Comparison of ENCODE assay signal across 9 cellular contexts in genomic region chr1:65059930-65060538, GRCh38.
DNase-seq lines count a peak whose midpoint lies in the region; ATAC-seq, FAIRE-seq and TF ChIP-seq lines count a peak whose summit lies in the region.
"Had no signal": no experiment of that assay in that cellular context is flagged by ENCODE, and none has a peak within 500 bp of the region (broad histone marks: within the 10 kb centered on the region; RNA-seq: fewer than 3 reads in every experiment).

No MANE protein-coding gene starts in this region.

- dilution Hi-C loops in keratinocyte (cut with MboI; ENCODE audit: extremely low pct_ligation_motif_present, low sequenced_read_pairs), result no loop called here

- H2AFZ ChIP-seq in astrocyte (ENCODE audit: low read depth, low read length) (no peak overlapping the region), keratinocyte (ENCODE audit: control insufficient read depth, low read length) (no peak overlapping the region)

- no peak for TF ChIP-seq POLR2A in vagina (IDR thresholded peaks at IDR 0.05)

- no peak overlapping the region for H3K27ac Mint-ChIP-seq in astrocyte (ENCODE audit: unreplicated experiment)

- H3K27me3 Mint-ChIP-seq in astrocyte (ENCODE audit: low read depth, unreplicated experiment), result no peaks in the 10 kb centered on the region

- H3K9me1 ChIP-seq in keratinocyte (ENCODE audit: control insufficient read depth, extremely low read depth, insufficient read depth, low read length), result no peaks in the 10 kb centered on the region

- H3K36me3 ChIP-seq in astrocyte (ENCODE audit: insufficient read depth, low read length) (no peaks in the 10 kb centered on the region), keratinocyte (ENCODE audit: control insufficient read depth in 2 of 2, extremely low read depth in 1 of 2, insufficient read depth in 2 of 2, low read length in 2 of 2) (peaks cover 0 to 2% of the 10 kb centered on the region in 2 experiments), vagina (peaks cover 0 to 20% of the 10 kb centered on the region in 2 donors)

- peak; percentile 70 for TF ChIP-seq CTCF in astrocyte (IDR thresholded peaks at IDR 0.05; ENCODE audit: insufficient read depth, low read depth, low read length)
- peak in 2 of 3 experiments; percentile 47 to 51 for TF ChIP-seq CTCF in keratinocyte (optimal IDR thresholded peaks at IDR 0.05 in 1 of 3, IDR thresholded peaks at IDR 0.05 in 1 of 3, conservative IDR thresholded peaks at IDR 0.05 in 1 of 3; ENCODE audit: extremely low read depth in 1 of 3, insufficient read depth in 2 of 3, low read length in 3 of 3)
- TF ChIP-seq CTCF in vagina (IDR thresholded peaks at IDR 0.05), result peak; percentile 32 to 62 (median 57)

- H3K4me1 Mint-ChIP-seq in astrocyte (ENCODE audit: low read depth, unreplicated experiment), result peaks cover 6% of the 10 kb centered on the region

- H3K27ac ChIP-seq in astrocyte (ENCODE audit: low read depth, low read length), result no peak overlapping the region
- no peak overlapping the region for H3K27ac ChIP-seq in keratinocyte (ENCODE audit: control insufficient read depth, insufficient read depth, low read length)
- peak overlapping the region; percentile 15 for H3K27ac ChIP-seq in vagina

- no peaks in the 10 kb centered on the region for H3K9me3 ChIP-seq in astrocyte (ENCODE audit: insufficient read depth, low read depth, low read length)
- H3K9me3 ChIP-seq in keratinocyte (ENCODE audit: control insufficient read depth, low read depth, low read length), result no peaks in the 10 kb centered on the region
- no peaks in the 10 kb centered on the region for H3K9me3 ChIP-seq in vagina

- no peak overlapping the region for H3K4me2 ChIP-seq in astrocyte (ENCODE audit: low read length)
- H3K4me2 ChIP-seq in keratinocyte (ENCODE audit: control insufficient read depth, extremely low read depth, insufficient read depth, low read depth, low read length), result no peak overlapping the region

- peaks cover 3% of the 10 kb centered on the region for H3K36me3 Mint-ChIP-seq in astrocyte (ENCODE audit: low read depth, unreplicated experiment)

- no peaks in the 10 kb centered on the region for H3K9me3 Mint-ChIP-seq in astrocyte (ENCODE audit: unreplicated experiment)

- H3K4me3 Mint-ChIP-seq in astrocyte (ENCODE audit: unreplicated experiment), result no peak overlapping the region

- no peaks in the 10 kb centered on the region for H3K27me3 ChIP-seq in astrocyte (ENCODE audit: insufficient read depth, low read length)
- H3K27me3 ChIP-seq in keratinocyte (ENCODE audit: control insufficient read depth, extremely low read depth, insufficient read depth, low read length), result no peaks in the 10 kb centered on the region
- no peaks in the 10 kb centered on the region for H3K27me3 ChIP-seq in vagina

- no peak for FAIRE-seq in HTR-8/SVneo (lab: Jason Lieb, UNC)
- FAIRE-seq in astrocyte (lab: Jason Lieb, UNC), result no peak
- FAIRE-seq in keratinocyte (lab: Jason Lieb, UNC), result no peak

- intact Hi-C loops in vagina (cut with DNase I), result loop anchor here (5.0 kb wide), 1 partner anchor 147 kb away; no protein-coding TSS in a partner anchor

- H3K4me3 ChIP-seq in astrocyte (ENCODE audit: insufficient read depth, low read depth, low read length) (no peak overlapping the region), keratinocyte (ENCODE audit: control insufficient read depth in 2 of 3, extremely low read depth in 1 of 3, insufficient read depth in 2 of 3, low read depth in 1 of 3, low read length in 3 of 3) (no peak overlapping the region), vagina (no peak overlapping the region)
- H3K4me3 ChIP-seq: skin epidermis had no signal

- ATAC-seq in GM21786 (IDR thresholded peaks at IDR 0.05; ENCODE audit: unreplicated experiment) (no peak), GM21447 (IDR thresholded peaks at IDR 0.05; ENCODE audit: unreplicated experiment) (no peak)

- H4K20me1 ChIP-seq in astrocyte (ENCODE audit: insufficient read depth, low read length), result no peaks in the 10 kb centered on the region
- no peaks in the 10 kb centered on the region for H4K20me1 ChIP-seq in keratinocyte (ENCODE audit: control insufficient read depth, extremely low read depth, insufficient read depth, low read length)

- H3K79me2 ChIP-seq in astrocyte (ENCODE audit: insufficient read depth, low read length), result no peaks in the 10 kb centered on the region
- H3K79me2 ChIP-seq in keratinocyte (ENCODE audit: control insufficient read depth, insufficient read depth, low read length), result no peaks in the 10 kb centered on the region

- DNase-seq in DMS114 treated with DMSO at 0.1 percent for 48 hours (lab: John Stamatoyannopoulos, UW; ENCODE audit: unreplicated experiment), result peak; percentile 34
- peak; percentile 17 for DNase-seq in HTR-8/SVneo (ENCODE audit: insufficient read length, low spot score)
- DNase-seq in astrocyte (ENCODE audit: low read depth), result no peak
- no peak for DNase-seq in keratinocyte (ENCODE audit: low read depth, low spot score)
- no peak for DNase-seq in vagina (ENCODE audit: extremely low spot score in 2 of 2)
- DNase-seq in stimulated activated CD4-positive, alpha-beta T cell treated with anti-CD3 and anti-CD28 coated beads, Interleukin-15, amount 100 ng/mL, for 24 hours, result no peak

- H3K9ac ChIP-seq in astrocyte (ENCODE audit: low read length), result no peak overlapping the region
- no peak overlapping the region for H3K9ac ChIP-seq in keratinocyte (ENCODE audit: control insufficient read depth, extremely low read depth, insufficient read depth, low read length)

- no peaks in the 10 kb centered on the region for H3K4me1 ChIP-seq in astrocyte (ENCODE audit: insufficient read depth, low read length)
- no peaks in the 10 kb centered on the region for H3K4me1 ChIP-seq in keratinocyte (ENCODE audit: control insufficient read depth, extremely low read depth, insufficient read depth, low read length)
- peaks cover 69% of the 10 kb centered on the region for H3K4me1 ChIP-seq in vagina

Comparison
In these comparisons a context has a peak if more than half of its experiments do, and no peak if none do; other contexts are left out.
1. DNase-seq: peak in DMS114 treated with DMSO at 0.1 percent for 48 hours (single experiment) and HTR-8/SVneo (single experiment); none in astrocyte (single experiment), keratinocyte (single experiment), vagina (0 of 2) and stimulated activated CD4-positive, alpha-beta T cell treated with anti-CD3 and anti-CD28 coated beads, Interleukin-15, amount 100 ng/mL, for 24 hours (single experiment).
2. Peak in every context shown above with its lines, with median percentiles within 50 percentile points of each other: CTCF ChIP-seq.